ENCODE assay signal across 1 cellular context in the genomic region with DNA sequence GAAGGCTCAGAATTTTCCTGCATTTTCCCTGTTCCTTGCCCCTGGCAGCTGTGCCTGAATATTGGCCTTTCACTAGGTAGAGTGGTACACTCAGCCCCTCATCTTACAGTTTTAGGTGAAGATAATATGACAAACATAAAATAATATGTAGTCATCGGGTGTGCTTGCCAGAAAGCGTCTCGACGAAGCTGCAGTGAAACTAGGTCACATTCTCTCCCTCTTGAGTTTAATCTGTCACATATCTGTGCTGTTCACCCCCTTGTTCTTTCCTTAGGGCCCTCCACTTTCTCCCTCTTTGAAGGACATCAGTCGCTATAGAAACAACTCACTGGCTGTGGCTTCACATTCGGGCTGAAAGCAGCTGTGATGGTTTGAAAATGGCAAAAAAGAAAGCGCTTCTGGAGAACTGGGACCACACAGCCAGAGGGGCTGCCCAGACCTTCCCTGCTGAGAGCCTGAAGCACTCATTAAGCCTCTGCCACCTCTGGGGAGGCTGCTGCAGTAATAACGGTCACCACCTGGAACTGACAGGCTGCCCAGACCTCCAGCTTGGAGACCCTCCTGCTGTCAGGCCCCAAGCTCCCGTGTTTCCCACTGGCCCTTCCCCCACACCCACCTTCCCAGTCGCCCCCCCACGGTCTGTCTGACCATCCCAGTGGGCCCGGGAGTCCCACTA.
TF ChIP-seq lines count a peak whose summit lies in the region.

No MANE protein-coding gene starts in this region.

TF ChIP-seq in IMR-90, 13 proteins besides CTCF, POLR2A, EP300 and RAD21:
- TF ChIP-seq BHLHE40 (IDR thresholded peaks at IDR 0.05; ENCODE audit: low read depth, low read length): no peak
